Comparison of ENCODE assay signal across 8 cellular contexts in the genomic region with DNA sequence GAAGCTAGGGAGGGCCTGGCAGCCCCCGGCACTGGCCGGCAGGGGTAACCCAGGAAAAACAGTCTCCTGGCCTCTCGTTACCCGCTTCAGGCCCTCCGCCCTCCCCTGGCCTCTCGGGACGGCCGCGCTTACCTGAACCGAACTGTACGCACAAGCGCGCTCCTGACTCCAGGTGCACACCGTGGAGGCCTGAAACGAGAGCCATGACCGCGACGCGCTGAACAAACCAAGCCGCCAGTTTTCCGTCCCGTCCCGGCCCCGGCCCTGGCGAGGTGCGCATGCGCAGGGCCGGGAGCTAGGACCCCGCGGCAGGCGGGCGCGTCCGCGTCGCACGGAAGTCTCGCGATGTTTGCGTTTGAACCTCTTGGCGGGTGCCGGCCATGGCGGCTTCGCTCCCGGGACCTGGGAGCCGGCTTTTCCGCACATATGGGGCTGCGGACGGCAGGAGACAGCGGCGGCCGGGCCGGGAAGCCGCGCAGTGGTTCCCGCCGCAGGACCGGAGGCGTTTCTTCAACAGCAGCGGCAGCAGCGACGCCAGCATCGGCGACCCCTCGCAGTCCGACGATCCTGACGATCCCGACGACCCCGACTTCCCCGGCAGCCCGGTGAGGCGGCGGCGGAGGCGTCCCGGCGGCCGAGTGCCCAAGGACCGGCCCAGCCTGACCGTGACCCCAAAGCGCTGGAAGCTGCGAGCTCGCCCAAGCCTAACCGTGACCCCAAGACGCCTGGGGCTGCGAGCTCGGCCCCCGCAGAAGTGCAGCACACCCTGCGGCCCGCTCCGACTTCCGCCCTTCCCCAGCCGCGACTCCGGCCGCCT. TPM values are rescaled to one million over a fixed set of nuclear protein-coding genes. Genes with fewer than 3 reads are reported as not detected.
DNase-seq lines count a peak whose midpoint lies in the region; TF ChIP-seq lines count a peak whose summit lies in the region.

Gene HASPIN, plus strand, starts transcription at position 348 of the 817 bp plus-strand sequence. Its CDS starts 33 bp downstream, at position 381.

- H3K27me3 ChIP-seq in HAP-1 (ENCODE audit: low read depth) (no peaks in the 10 kb centered on the region), MM.1S (replicated peaks; ENCODE audit: insufficient read depth, low read length) (no peaks in the 10 kb centered on the region), SJSA1 (replicated peaks) (no peaks in the 10 kb centered on the region), neutrophil (no peaks in the 10 kb centered on the region)

- H3K9me3 ChIP-seq in HAP-1 (no peaks in the 10 kb centered on the region), MM.1S (replicated peaks; ENCODE audit: insufficient read depth, low read length) (no peaks in the 10 kb centered on the region), SJSA1 (replicated peaks) (no peaks in the 10 kb centered on the region), neutrophil (no peaks in the 10 kb centered on the region)

- H3K4me3 ChIP-seq in HAP-1 (peak within 1 kb of the TSS; percentile 97), MM.1S (ENCODE audit: low read length) (peak within 1 kb of the TSS; percentile 90), SJSA1 (peak within 1 kb of the TSS; percentile 99), neutrophil (ENCODE audit: low read depth in 1 of 2, low read length in 1 of 2) (peak within 1 kb of the TSS; percentile 90 to 94)

- TF ChIP-seq CTCF in MM.1S (IDR thresholded peaks at IDR 0.05; ENCODE audit: low read length), result peak; percentile 15
- TF ChIP-seq CTCF in neutrophil (IDR thresholded peaks at IDR 0.05), result peak; percentile 48

- peak within 1 kb of the TSS; percentile 77 for H2AFZ ChIP-seq in MM.1S (ENCODE audit: low read length)

- peaks cover 59% of the 10 kb centered on the region for H3K36me3 ChIP-seq in HAP-1 (replicated peaks)
- H3K36me3 ChIP-seq in MM.1S (replicated peaks; ENCODE audit: insufficient read depth, low read length), result no peaks in the 10 kb centered on the region; the same call in 1 of the 2 replicates
- H3K36me3 ChIP-seq in SJSA1, result peaks cover 76% of the 10 kb centered on the region
- peaks cover 6% of the 10 kb centered on the region for H3K36me3 ChIP-seq in neutrophil

- 0 out of 2 replicates have a peak, but pooled peaks cover 4% of the 10 kb centered on the region for H3F3A ChIP-seq in MM.1S (ENCODE audit: insufficient read depth, low read length)

- peak within 1 kb of the TSS; percentile 99 for H3K4me2 ChIP-seq in MM.1S (ENCODE audit: low read depth, low read length)

- H3K27ac ChIP-seq in MM.1S (ENCODE audit: low read length) (peak within 1 kb of the TSS; percentile 64), SJSA1 (peak within 1 kb of the TSS; percentile 81), neutrophil (peak within 1 kb of the TSS; percentile 87)

- H3K4me1 ChIP-seq in HAP-1, result peaks cover 12% of the 10 kb centered on the region
- H3K4me1 ChIP-seq in MM.1S (ENCODE audit: low read length), result peaks cover 18% of the 10 kb centered on the region
- H3K4me1 ChIP-seq in SJSA1 (replicated peaks), result peaks cover 32% of the 10 kb centered on the region
- H3K4me1 ChIP-seq in neutrophil (ENCODE audit: control insufficient read depth in 1 of 2, insufficient read depth in 1 of 2, low read depth in 1 of 2, low read length in 1 of 2), result peaks cover 37 to 38% of the 10 kb centered on the region in 2 experiments

- peak; percentile 87 for DNase-seq in GDM1 (lab: John Stamatoyannopoulos, UW)
- DNase-seq in HAP-1 (ENCODE audit: low spot score in 2 of 2), result peak; percentile 84 to 95
- peak; percentile 95 for DNase-seq in MM.1S
- DNase-seq in SJSA1 (ENCODE audit: low read depth in 1 of 2, low spot score in 2 of 2), result peak; percentile 88 to 91
- DNase-seq in activated naive CD4-positive, alpha-beta T cell (lab: John Stamatoyannopoulos, UW), result peak; percentile 75 to 89 (median 84)
- peak; percentile 79 for DNase-seq in foreskin melanocyte
- DNase-seq in superior temporal gyrus (ENCODE audit: extremely low spot score), result peak; percentile 92

- in situ Hi-C loops in HAP-1 (cut with MboI; ENCODE audit: low sequenced_read_pairs), result no loop called here

- peaks cover 55% of the 10 kb centered on the region for H3K79me2 ChIP-seq in MM.1S (ENCODE audit: low read length)

- H3K9ac ChIP-seq in MM.1S (ENCODE audit: low read length), result peak within 1 kb of the TSS; percentile 84

- H3K9me2 ChIP-seq in MM.1S (replicated peaks; ENCODE audit: insufficient read depth, low read length), result no peaks in the 10 kb centered on the region

- no peaks in the 10 kb centered on the region for H4K20me1 ChIP-seq in MM.1S (ENCODE audit: insufficient read depth, low read length)

RNA-seq across cellular contexts. Expression of gene HASPIN, which starts in this region (rescaled TPM):
- total RNA-seq in SJSA1 (2014; rRNA removed; shearing (Covaris generic)), result 5.8 and 16.2 TPM in 2 replicates

Comparison
In these comparisons a context has a peak if more than half of its experiments do, and no peak if none do; other contexts are left out.
1. Peak in every context shown above with its lines: DNase-seq, H3K4me3 ChIP-seq and H3K27ac ChIP-seq.